Comparison of ENCODE assay signal across 1 cellular context in the genomic region with DNA sequence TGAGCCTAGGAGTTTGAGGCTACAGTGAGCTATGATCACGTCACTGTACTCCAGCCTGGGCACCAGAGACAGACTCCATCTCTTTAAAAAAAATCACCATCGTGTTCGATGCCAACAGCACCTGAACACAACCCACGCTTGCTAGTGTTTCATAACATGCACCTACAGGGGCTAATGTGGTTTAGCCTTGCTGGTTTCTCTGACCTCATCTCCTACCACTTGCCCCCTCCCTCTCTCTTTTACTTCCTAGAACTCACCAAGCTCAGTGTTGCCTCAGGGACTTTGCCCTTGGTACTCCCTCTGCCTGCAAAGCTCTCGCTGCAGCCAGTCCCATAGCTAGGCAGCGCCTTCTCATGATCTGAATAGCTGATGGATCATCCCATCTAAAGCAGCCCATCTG.
TF ChIP-seq lines count a peak whose summit lies in the region.

No MANE protein-coding gene starts in this region.

TF ChIP-seq in HepG2, 621 proteins besides CTCF, POLR2A, EP300 and RAD21 (continued from another document and continues in another):
- TF ChIP-seq, protein P1, sequence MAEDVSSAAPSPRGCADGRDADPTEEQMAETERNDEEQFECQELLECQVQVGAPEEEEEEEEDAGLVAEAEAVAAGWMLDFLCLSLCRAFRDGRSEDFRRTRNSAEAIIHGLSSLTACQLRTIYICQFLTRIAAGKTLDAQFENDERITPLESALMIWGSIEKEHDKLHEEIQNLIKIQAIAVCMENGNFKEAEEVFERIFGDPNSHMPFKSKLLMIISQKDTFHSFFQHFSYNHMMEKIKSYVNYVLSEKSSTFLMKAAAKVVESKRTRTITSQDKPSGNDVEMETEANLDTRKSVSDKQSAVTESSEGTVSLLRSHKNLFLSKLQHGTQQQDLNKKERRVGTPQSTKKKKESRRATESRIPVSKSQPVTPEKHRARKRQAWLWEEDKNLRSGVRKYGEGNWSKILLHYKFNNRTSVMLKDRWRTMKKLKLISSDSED (CRISPR knock-in tag; IDR thresholded peaks at IDR 0.05), result no peak
- TF ChIP-seq ZNF614 (CRISPR knock-in tag; IDR thresholded peaks at IDR 0.05; ENCODE audit: borderline replicate concordance), result peak; percentile 76; the same call in 1 of the 2 replicates
- TF ChIP-seq ZBTB7A (CRISPR knock-in tag; IDR thresholded peaks at IDR 0.05), result no peak
- 0 out of 2 replicates have a peak, but pooled peaks have one; percentile 1 for TF ChIP-seq CEBPB (IDR thresholded peaks at IDR 0.05; ENCODE audit: borderline replicate concordance, low read depth, low read length)
- TF ChIP-seq, protein P2, sequence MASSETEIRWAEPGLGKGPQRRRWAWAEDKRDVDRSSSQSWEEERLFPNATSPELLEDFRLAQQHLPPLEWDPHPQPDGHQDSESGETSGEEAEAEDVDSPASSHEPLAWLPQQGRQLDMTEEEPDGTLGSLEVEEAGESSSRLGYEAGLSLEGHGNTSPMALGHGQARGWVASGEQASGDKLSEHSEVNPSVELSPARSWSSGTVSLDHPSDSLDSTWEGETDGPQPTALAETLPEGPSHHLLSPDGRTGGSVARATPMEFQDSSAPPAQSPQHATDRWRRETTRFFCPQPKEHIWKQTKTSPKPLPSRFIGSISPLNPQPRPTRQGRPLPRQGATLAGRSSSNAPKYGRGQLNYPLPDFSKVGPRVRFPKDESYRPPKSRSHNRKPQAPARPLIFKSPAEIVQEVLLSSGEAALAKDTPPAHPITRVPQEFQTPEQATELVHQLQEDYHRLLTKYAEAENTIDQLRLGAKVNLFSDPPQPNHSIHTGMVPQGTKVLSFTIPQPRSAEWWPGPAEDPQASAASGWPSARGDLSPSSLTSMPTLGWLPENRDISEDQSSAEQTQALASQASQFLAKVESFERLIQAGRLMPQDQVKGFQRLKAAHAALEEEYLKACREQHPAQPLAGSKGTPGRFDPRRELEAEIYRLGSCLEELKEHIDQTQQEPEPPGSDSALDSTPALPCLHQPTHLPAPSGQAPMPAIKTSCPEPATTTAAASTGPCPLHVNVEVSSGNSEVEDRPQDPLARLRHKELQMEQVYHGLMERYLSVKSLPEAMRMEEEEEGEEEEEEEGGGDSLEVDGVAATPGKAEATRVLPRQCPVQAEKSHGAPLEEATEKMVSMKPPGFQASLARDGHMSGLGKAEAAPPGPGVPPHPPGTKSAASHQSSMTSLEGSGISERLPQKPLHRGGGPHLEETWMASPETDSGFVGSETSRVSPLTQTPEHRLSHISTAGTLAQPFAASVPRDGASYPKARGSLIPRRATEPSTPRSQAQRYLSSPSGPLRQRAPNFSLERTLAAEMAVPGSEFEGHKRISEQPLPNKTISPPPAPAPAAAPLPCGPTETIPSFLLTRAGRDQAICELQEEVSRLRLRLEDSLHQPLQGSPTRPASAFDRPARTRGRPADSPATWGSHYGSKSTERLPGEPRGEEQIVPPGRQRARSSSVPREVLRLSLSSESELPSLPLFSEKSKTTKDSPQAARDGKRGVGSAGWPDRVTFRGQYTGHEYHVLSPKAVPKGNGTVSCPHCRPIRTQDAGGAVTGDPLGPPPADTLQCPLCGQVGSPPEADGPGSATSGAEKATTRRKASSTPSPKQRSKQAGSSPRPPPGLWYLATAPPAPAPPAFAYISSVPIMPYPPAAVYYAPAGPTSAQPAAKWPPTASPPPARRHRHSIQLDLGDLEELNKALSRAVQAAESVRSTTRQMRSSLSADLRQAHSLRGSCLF (CRISPR knock-in tag; IDR thresholded peaks at IDR 0.05; ENCODE audit: borderline replicate concordance), result no peak
- no peak for TF ChIP-seq SP5 (CRISPR knock-in tag; IDR thresholded peaks at IDR 0.05; ENCODE audit: borderline replicate concordance, low read depth)
- no peak for TF ChIP-seq KLF15 (CRISPR knock-in tag; IDR thresholded peaks at IDR 0.05; ENCODE audit: borderline replicate concordance)
- no peak for TF ChIP-seq ZNF451 (CRISPR knock-in tag; IDR thresholded peaks at IDR 0.05)
- no peak for TF ChIP-seq ZSCAN29 (CRISPR knock-in tag; conservative IDR thresholded peaks at IDR 0.05)
- TF ChIP-seq, protein P3, sequence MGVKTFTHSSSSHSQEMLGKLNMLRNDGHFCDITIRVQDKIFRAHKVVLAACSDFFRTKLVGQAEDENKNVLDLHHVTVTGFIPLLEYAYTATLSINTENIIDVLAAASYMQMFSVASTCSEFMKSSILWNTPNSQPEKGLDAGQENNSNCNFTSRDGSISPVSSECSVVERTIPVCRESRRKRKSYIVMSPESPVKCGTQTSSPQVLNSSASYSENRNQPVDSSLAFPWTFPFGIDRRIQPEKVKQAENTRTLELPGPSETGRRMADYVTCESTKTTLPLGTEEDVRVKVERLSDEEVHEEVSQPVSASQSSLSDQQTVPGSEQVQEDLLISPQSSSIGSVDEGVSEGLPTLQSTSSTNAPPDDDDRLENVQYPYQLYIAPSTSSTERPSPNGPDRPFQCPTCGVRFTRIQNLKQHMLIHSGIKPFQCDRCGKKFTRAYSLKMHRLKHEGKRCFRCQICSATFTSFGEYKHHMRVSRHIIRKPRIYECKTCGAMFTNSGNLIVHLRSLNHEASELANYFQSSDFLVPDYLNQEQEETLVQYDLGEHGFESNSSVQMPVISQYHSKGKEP (CRISPR knock-in tag; IDR thresholded peaks at IDR 0.05), result no peak
- no peak for TF ChIP-seq ZNF282 (IDR thresholded peaks at IDR 0.05; ENCODE audit: partially characterized antibody)
- TF ChIP-seq, protein P4, sequence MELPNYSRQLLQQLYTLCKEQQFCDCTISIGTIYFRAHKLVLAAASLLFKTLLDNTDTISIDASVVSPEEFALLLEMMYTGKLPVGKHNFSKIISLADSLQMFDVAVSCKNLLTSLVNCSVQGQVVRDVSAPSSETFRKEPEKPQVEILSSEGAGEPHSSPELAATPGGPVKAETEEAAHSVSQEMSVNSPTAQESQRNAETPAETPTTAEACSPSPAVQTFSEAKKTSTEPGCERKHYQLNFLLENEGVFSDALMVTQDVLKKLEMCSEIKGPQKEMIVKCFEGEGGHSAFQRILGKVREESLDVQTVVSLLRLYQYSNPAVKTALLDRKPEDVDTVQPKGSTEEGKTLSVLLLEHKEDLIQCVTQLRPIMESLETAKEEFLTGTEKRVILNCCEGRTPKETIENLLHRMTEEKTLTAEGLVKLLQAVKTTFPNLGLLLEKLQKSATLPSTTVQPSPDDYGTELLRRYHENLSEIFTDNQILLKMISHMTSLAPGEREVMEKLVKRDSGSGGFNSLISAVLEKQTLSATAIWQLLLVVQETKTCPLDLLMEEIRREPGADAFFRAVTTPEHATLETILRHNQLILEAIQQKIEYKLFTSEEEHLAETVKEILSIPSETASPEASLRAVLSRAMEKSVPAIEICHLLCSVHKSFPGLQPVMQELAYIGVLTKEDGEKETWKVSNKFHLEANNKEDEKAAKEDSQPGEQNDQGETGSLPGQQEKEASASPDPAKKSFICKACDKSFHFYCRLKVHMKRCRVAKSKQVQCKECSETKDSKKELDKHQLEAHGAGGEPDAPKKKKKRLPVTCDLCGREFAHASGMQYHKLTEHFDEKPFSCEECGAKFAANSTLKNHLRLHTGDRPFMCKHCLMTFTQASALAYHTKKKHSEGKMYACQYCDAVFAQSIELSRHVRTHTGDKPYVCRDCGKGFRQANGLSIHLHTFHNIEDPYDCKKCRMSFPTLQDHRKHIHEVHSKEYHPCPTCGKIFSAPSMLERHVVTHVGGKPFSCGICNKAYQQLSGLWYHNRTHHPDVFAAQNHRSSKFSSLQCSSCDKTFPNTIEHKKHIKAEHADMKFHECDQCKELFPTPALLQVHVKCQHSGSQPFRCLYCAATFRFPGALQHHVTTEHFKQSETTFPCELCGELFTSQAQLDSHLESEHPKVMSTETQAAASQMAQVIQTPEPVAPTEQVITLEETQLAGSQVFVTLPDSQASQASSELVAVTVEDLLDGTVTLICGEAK (IDR thresholded peaks at IDR 0.05), result no peak
- TF ChIP-seq, protein P4 (CRISPR knock-in tag; IDR thresholded peaks at IDR 0.05), result no peak
- no peak for TF ChIP-seq ZNF234 (CRISPR knock-in tag; conservative IDR thresholded peaks at IDR 0.05)
- no peak for TF ChIP-seq IRX3 (CRISPR knock-in tag; IDR thresholded peaks at IDR 0.05; ENCODE audit: borderline replicate concordance, low read depth)
- TF ChIP-seq FOSL2 (CRISPR knock-in tag; IDR thresholded peaks at IDR 0.05), result 0 out of 2 replicates have a peak, but pooled peaks have one; percentile 13
- TF ChIP-seq MIXL1 (CRISPR knock-in tag; IDR thresholded peaks at IDR 0.05), result no peak
- no peak for TF ChIP-seq NR2C2 (CRISPR knock-in tag; IDR thresholded peaks at IDR 0.05; ENCODE audit: borderline replicate concordance)
- TF ChIP-seq ZBTB21 (CRISPR knock-in tag; IDR thresholded peaks at IDR 0.05), result 0 out of 2 replicates have a peak, but pooled peaks have one; percentile 23
- no peak for TF ChIP-seq SRSF4 (IDR thresholded peaks at IDR 0.05; ENCODE audit: low read depth, low read length, poor library complexity, severe bottlenecking)
- TF ChIP-seq, protein P5, sequence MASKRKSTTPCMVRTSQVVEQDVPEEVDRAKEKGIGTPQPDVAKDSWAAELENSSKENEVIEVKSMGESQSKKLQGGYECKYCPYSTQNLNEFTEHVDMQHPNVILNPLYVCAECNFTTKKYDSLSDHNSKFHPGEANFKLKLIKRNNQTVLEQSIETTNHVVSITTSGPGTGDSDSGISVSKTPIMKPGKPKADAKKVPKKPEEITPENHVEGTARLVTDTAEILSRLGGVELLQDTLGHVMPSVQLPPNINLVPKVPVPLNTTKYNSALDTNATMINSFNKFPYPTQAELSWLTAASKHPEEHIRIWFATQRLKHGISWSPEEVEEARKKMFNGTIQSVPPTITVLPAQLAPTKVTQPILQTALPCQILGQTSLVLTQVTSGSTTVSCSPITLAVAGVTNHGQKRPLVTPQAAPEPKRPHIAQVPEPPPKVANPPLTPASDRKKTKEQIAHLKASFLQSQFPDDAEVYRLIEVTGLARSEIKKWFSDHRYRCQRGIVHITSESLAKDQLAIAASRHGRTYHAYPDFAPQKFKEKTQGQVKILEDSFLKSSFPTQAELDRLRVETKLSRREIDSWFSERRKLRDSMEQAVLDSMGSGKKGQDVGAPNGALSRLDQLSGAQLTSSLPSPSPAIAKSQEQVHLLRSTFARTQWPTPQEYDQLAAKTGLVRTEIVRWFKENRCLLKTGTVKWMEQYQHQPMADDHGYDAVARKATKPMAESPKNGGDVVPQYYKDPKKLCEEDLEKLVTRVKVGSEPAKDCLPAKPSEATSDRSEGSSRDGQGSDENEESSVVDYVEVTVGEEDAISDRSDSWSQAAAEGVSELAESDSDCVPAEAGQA (IDR thresholded peaks at IDR 0.05; ENCODE audit: low read depth), result no peak
- TF ChIP-seq, protein P5 (CRISPR knock-in tag; IDR thresholded peaks at IDR 0.05; ENCODE audit: borderline replicate concordance), result no peak
- TF ChIP-seq, protein P6, sequence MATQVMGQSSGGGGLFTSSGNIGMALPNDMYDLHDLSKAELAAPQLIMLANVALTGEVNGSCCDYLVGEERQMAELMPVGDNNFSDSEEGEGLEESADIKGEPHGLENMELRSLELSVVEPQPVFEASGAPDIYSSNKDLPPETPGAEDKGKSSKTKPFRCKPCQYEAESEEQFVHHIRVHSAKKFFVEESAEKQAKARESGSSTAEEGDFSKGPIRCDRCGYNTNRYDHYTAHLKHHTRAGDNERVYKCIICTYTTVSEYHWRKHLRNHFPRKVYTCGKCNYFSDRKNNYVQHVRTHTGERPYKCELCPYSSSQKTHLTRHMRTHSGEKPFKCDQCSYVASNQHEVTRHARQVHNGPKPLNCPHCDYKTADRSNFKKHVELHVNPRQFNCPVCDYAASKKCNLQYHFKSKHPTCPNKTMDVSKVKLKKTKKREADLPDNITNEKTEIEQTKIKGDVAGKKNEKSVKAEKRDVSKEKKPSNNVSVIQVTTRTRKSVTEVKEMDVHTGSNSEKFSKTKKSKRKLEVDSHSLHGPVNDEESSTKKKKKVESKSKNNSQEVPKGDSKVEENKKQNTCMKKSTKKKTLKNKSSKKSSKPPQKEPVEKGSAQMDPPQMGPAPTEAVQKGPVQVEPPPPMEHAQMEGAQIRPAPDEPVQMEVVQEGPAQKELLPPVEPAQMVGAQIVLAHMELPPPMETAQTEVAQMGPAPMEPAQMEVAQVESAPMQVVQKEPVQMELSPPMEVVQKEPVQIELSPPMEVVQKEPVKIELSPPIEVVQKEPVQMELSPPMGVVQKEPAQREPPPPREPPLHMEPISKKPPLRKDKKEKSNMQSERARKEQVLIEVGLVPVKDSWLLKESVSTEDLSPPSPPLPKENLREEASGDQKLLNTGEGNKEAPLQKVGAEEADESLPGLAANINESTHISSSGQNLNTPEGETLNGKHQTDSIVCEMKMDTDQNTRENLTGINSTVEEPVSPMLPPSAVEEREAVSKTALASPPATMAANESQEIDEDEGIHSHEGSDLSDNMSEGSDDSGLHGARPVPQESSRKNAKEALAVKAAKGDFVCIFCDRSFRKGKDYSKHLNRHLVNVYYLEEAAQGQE (IDR thresholded peaks at IDR 0.05; ENCODE audit: borderline replicate concordance in 1 of 2, low read depth in 1 of 2, low read length in 2 of 2), result no peak
